ENCODE assay signal across 8 cellular contexts in the genomic region with DNA sequence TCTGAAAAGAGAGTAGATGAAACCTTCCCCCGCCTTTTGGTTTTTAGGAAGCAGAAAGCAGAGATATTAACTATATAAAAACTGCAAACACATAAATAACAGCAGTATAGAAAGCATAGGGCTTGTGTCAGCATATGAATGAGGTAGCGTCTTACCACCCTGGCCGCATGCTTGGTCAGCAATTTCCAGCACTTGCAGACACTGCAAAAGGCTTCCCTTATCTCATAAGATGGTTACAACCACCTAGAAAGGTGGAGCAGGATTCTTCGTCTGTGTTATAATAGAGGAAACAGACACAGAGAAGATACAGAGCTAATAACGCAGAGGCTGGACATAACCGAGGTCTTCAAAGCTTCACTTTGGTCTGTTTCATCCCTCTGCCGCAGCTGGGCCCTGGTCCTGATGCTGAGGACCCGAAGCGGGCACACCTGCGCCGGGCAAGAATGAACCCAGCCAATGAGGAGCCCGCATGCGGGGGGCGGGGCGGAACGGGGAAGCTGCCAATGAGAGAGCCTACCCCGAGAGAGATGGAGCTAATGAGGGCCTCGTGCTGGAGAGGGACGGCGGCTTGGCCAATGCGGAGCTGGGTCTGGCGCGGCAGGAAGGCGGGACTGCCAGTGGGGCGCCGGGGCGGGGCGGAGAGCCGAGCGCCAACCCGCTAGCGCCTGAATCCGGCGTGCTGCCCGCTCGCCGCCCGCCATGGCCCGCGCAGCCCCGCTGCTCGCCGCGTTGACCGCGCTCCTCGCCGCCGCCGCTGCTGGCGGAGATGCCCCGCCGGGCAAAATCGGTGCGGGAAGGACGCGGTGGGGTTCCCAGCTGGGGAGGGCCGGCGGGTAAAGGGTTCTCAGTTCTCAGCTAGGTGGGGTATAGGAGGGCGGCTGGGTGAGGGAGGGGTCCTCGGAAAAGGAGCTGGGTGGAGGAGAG. TPM values are rescaled to one million over a fixed set of nuclear protein-coding genes. Genes with fewer than 3 reads are reported as not detected.
DNase-seq lines count a peak whose midpoint lies in the region; ATAC-seq and TF ChIP-seq lines count a peak whose summit lies in the region.

A gene with protein sequence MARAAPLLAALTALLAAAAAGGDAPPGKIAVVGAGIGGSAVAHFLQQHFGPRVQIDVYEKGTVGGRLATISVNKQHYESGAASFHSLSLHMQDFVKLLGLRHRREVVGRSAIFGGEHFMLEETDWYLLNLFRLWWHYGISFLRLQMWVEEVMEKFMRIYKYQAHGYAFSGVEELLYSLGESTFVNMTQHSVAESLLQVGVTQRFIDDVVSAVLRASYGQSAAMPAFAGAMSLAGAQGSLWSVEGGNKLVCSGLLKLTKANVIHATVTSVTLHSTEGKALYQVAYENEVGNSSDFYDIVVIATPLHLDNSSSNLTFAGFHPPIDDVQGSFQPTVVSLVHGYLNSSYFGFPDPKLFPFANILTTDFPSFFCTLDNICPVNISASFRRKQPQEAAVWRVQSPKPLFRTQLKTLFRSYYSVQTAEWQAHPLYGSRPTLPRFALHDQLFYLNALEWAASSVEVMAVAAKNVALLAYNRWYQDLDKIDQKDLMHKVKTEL (plus strand): TSS at position 677 of the 924 bp plus-strand sequence. CDS start 23 bp downstream, at position 700.

- H3K27me3 ChIP-seq in SJSA1 (replicated peaks) (no peaks in the 10 kb centered on the region), gastroesophageal sphincter (no peaks in the 10 kb centered on the region), neuronal stem cell (ENCODE audit: control insufficient read depth in 3 of 3, insufficient read depth in 3 of 3, low read depth in 1 of 3, low read length in 3 of 3) (no peaks in the 10 kb centered on the region), subcutaneous abdominal adipose tissue (ENCODE audit: control insufficient read depth in 5 of 5, insufficient read depth in 4 of 5, low read length in 5 of 5) (no peaks in the 10 kb centered on the region)

- peak within 1 kb of the TSS; percentile 80 for H3K9ac ChIP-seq in neuronal stem cell (ENCODE audit: low read depth, low read length, poor library complexity)
- peak within 1 kb of the TSS in 4 of 5 donors; percentile 50 to 68 (median 60) for H3K9ac ChIP-seq in subcutaneous abdominal adipose tissue (ENCODE audit: low read length in 5 of 5)

- H2AFZ ChIP-seq in neuronal stem cell (ENCODE audit: low read length), result peak within 1 kb of the TSS; percentile 97

- peak within 1 kb of the TSS; percentile 99 for H4K8ac ChIP-seq in neuronal stem cell (ENCODE audit: low read depth, low read length)

- no peak within 1 kb of the TSS for H3K4ac ChIP-seq in neuronal stem cell (ENCODE audit: low read length)

- H3K4me2 ChIP-seq in neuronal stem cell (ENCODE audit: insufficient read depth, low read length, poor library complexity, severe bottlenecking), result peak within 1 kb of the TSS; percentile 90

- 2 to 8% methylated on average over 7 to 15 of the region's 61 CpGs for WGBS in gastroesophageal sphincter (ENCODE audit: low coverage in 1 of 2), 2 donors
- no CpG with 5 or more reads among the region's 61 CpGs for WGBS in neuronal stem cell (ENCODE audit: extremely low coverage in 2 of 2, insufficient read length in 2 of 2, insufficient replicate concordance in 1 of 2), 2 donors

- peak within 1 kb of the TSS; percentile 97 for H3K18ac ChIP-seq in neuronal stem cell (ENCODE audit: low read length)

- ATAC-seq in gastroesophageal sphincter, result peak; percentile 100

- H3K9me3 ChIP-seq in SJSA1 (replicated peaks), result no peaks in the 10 kb centered on the region
- no peaks in the 10 kb centered on the region for H3K9me3 ChIP-seq in gastroesophageal sphincter
- H3K9me3 ChIP-seq in neuronal stem cell (replicated peaks in 1 of 2; ENCODE audit: control insufficient read depth in 2 of 2, insufficient read depth in 1 of 2, low read depth in 1 of 2, low read length in 2 of 2), result no peaks in the 10 kb centered on the region
- H3K9me3 ChIP-seq in subcutaneous abdominal adipose tissue (ENCODE audit: control insufficient read depth in 5 of 5, low read length in 5 of 5), result no peaks in the 10 kb centered on the region

- peak within 1 kb of the TSS; percentile 76 for H2AK5ac ChIP-seq in neuronal stem cell (ENCODE audit: low read depth, low read length)

- peak within 1 kb of the TSS; percentile 71 for H3K23ac ChIP-seq in neuronal stem cell (ENCODE audit: low read depth, low read length, poor library complexity)

- H3K36me3 ChIP-seq in SJSA1 (peaks cover 39% of the 10 kb centered on the region), gastroesophageal sphincter (peaks cover 0 to 29% of the 10 kb centered on the region in 2 donors), neuronal stem cell (replicated peaks in 1 of 2; ENCODE audit: control insufficient read depth in 2 of 2, insufficient read depth in 2 of 2, low read length in 2 of 2) (peaks cover 2 to 36% of the 10 kb centered on the region in 2 donors), subcutaneous abdominal adipose tissue (ENCODE audit: control insufficient read depth in 5 of 5, insufficient read depth in 5 of 5, low read length in 5 of 5) (peaks cover 4 to 23% (median 21%) of the 10 kb centered on the region in 5 donors)

- no peak for TF ChIP-seq EP300 in gastroesophageal sphincter (IDR thresholded peaks at IDR 0.05)

- H4K91ac ChIP-seq in neuronal stem cell (ENCODE audit: low read depth, low read length, poor library complexity), result no peak within 1 kb of the TSS

- H3K4me3 ChIP-seq in HFF-Myc (replicated peaks; ENCODE audit: low read depth, low read length), result peak within 1 kb of the TSS; percentile 81
- H3K4me3 ChIP-seq in SJSA1, result peak within 1 kb of the TSS; percentile 79
- H3K4me3 ChIP-seq in gastroesophageal sphincter, result peak within 1 kb of the TSS; percentile 68 to 73
- peak within 1 kb of the TSS; percentile 88 to 92 for H3K4me3 ChIP-seq in neuronal stem cell (ENCODE audit: low read length in 2 of 2)
- H3K4me3 ChIP-seq in subcutaneous abdominal adipose tissue (ENCODE audit: low read depth in 1 of 5, low read length in 5 of 5), result peak within 1 kb of the TSS; percentile 54 to 81 (median 65)

- H3K27ac ChIP-seq in SJSA1 (peak within 1 kb of the TSS; percentile 36), gastroesophageal sphincter (peak within 1 kb of the TSS in 3 of 4 donors; percentile 73 to 79 (median 78)), neuronal stem cell (replicated peaks; ENCODE audit: low read length) (no peak within 1 kb of the TSS), subcutaneous abdominal adipose tissue (ENCODE audit: low read depth, low read length) (no peak within 1 kb of the TSS)

- peak within 1 kb of the TSS; percentile 10 for H2BK15ac ChIP-seq in neuronal stem cell (ENCODE audit: low read length)

- H2BK12ac ChIP-seq in neuronal stem cell (ENCODE audit: low read length), result no peak within 1 kb of the TSS

- no peak within 1 kb of the TSS for H2BK120ac ChIP-seq in neuronal stem cell (ENCODE audit: low read depth, low read length)

- no peak within 1 kb of the TSS for H3K14ac ChIP-seq in neuronal stem cell (ENCODE audit: low read length)

- H3K79me1 ChIP-seq in neuronal stem cell (ENCODE audit: low read depth, low read length), result no peaks in the 10 kb centered on the region

- peak within 1 kb of the TSS; percentile 54 for H2BK5ac ChIP-seq in neuronal stem cell (ENCODE audit: low read length)

- peak; percentile 39 to 52 for TF ChIP-seq POLR2A in gastroesophageal sphincter (IDR thresholded peaks at IDR 0.05)

- DNase-seq in GM04503 (ENCODE audit: low read depth) (peak; percentile 63), HFF-Myc (ENCODE audit: extremely low read depth, low read depth) (peak; percentile 82), MV-4-11 (lab: John Stamatoyannopoulos, UW) (peak; percentile 89), SJSA1 (ENCODE audit: low read depth in 1 of 2, low spot score in 2 of 2) (peak; percentile 91 to 98), neuronal stem cell (ENCODE audit: low spot score) (peak; percentile 92)
- peak; percentile 81 to 97 (median 90) for DNase-seq in activated naive CD4-positive, alpha-beta T cell (lab: John Stamatoyannopoulos, UW)

- no peak for TF ChIP-seq CTCF in HFF-Myc (IDR thresholded peaks at IDR 0.05; ENCODE audit: low read depth, low read length, missing control alignments)
- TF ChIP-seq CTCF in gastroesophageal sphincter (IDR thresholded peaks at IDR 0.05), result no peak

- peaks cover 17% of the 10 kb centered on the region for H3K4me1 ChIP-seq in SJSA1 (replicated peaks)
- peaks cover 0 to 20% (median 3%) of the 10 kb centered on the region in 3 donors for H3K4me1 ChIP-seq in gastroesophageal sphincter
- H3K4me1 ChIP-seq in neuronal stem cell (ENCODE audit: control insufficient read depth in 2 of 2, insufficient read depth in 1 of 2, low read depth in 1 of 2, low read length in 2 of 2), result peaks cover 3 to 5% of the 10 kb centered on the region in 2 donors
- H3K4me1 ChIP-seq in subcutaneous abdominal adipose tissue (ENCODE audit: control insufficient read depth in 5 of 5, insufficient read depth in 5 of 5, low read length in 5 of 5), result peaks cover 10 to 16% (median 13%) of the 10 kb centered on the region in 5 donors

RNA-seq across cellular contexts. Expression of the gene that starts here (rescaled TPM):
- total RNA-seq in SJSA1 (2014; rRNA removed; shearing (Covaris generic)), result 23.7 and 26.4 TPM in 2 replicates
- total RNA-seq in gastroesophageal sphincter, result 1 to 10 TPM; 2.5 to 4.7 (median 3.8) TPM
- polyA plus RNA-seq in neuronal stem cell (2013, experiment 1 of 2), result 16.0 TPM
- 16.3 TPM for polyA plus RNA-seq in neuronal stem cell (2013, experiment 2 of 2)

Comparison
In these comparisons a context has a peak if more than half of its experiments do, and no peak if none do; other contexts are left out.
1. H3K27ac ChIP-seq: peak in SJSA1 (single experiment) and gastroesophageal sphincter (3 of 4); none in neuronal stem cell (single experiment) and subcutaneous abdominal adipose tissue (single experiment).
2. Peak in every context shown above with its lines, with median percentiles within 50 percentile points of each other: DNase-seq and H3K4me3 ChIP-seq.